ENCODE assay signal across 21 cellular contexts in the genomic region with DNA sequence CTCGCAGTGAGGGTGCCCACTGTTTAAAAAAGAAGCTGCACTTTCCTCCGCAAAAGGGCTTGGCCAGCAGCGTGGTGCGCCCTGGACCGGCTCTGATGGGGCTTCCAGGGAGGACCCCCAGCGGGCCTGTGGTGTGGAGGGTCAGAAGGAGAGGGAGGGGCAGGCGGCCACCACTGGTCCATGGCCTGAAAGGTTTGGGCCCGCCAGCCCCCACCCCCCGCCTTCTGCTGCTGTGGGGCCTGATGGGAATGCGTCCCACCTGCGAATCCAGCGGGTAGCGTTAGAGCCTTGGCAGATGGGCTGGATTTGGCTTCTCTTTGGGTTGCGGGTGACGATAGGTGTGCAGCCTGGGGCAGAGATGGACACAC.
"Had no signal": no experiment of that assay in that cellular context is flagged by ENCODE, and none has a peak within 500 bp of the region (broad histone marks: within the 10 kb centered on the region; RNA-seq: fewer than 3 reads in every experiment).

No MANE protein-coding gene starts in this region.

- H3K4me3 Mint-ChIP-seq: naive B cell; nephron; stimulated activated naive CD8-positive, alpha-beta T cell treated with anti-CD3 and anti-CD28 coated beads, Interleukin-15, Interleukin-2, amounts not matched to agents 100 ng/mL and 50 ng/mL, for 24 hours had no signal

- H3K4me1 ChIP-seq: colonic mucosa, foreskin keratinocyte, left ventricle myocardium inferior, parathyroid adenoma, psoas muscle, testis, tibial nerve had no signal

- H3K4me3 ChIP-seq: colonic mucosa, left ventricle myocardium inferior, lung, psoas muscle, testis, tibial nerve had no signal

- H3K27me3 ChIP-seq: colonic mucosa, testis, tibial nerve had no signal

- FAIRE-seq: endothelial cell of umbilical vein, kidney, small intestine had no signal

- DNase-seq: colonic mucosa; dermis blood vessel endothelial cell; erythroblast; foreskin keratinocyte; kidney; left cardiac atrium; left ventricle myocardium inferior; mesenchymal stem cell; midbrain; naive B cell; retina; small intestine; stimulated activated CD4-positive, alpha-beta T cell treated with anti-CD3 and anti-CD28 coated beads, Interleukin-2, amount 100 ng/mL, for 48 hours; testis had no signal

- ATAC-seq: foreskin keratinocyte, left cardiac atrium, psoas muscle had no signal

- H3K27ac Mint-ChIP-seq: nephron; stimulated activated naive CD8-positive, alpha-beta T cell treated with anti-CD3 and anti-CD28 coated beads, Interleukin-15, Interleukin-2, amounts not matched to agents 100 ng/mL and 50 ng/mL, for 24 hours had no signal

- H3K36me3 ChIP-seq: colonic mucosa, left ventricle myocardium inferior had no signal

- H3K4me1 Mint-ChIP-seq: naive B cell, nephron had no signal

- H3K27ac ChIP-seq: colonic mucosa, foreskin keratinocyte, left ventricle myocardium inferior, parathyroid adenoma, psoas muscle, testis, tibial nerve had no signal

- H3K9me3 Mint-ChIP-seq: naive B cell; nephron; stimulated activated naive CD8-positive, alpha-beta T cell treated with anti-CD3 and anti-CD28 coated beads, Interleukin-15, Interleukin-2, amounts not matched to agents 100 ng/mL and 50 ng/mL, for 24 hours had no signal

- H3K36me3 Mint-ChIP-seq: naive B cell had no signal

- H3K9me3 ChIP-seq: colonic mucosa, left ventricle myocardium inferior, psoas muscle, testis, tibial nerve had no signal
